Comparison of ENCODE assay signal across 1 cellular context in genomic region chr2:27446057-27446456, GRCh38.
TF ChIP-seq lines count a peak whose summit lies in the region.

No MANE protein-coding gene starts in this region.

TF ChIP-seq in SK-N-SH, 30 proteins besides CTCF, POLR2A, EP300 and RAD21:
- TF ChIP-seq TAF1 (IDR thresholded peaks at IDR 0.05; ENCODE audit: borderline replicate concordance, low read depth, low read length): no peak
- TF ChIP-seq POLR2AphosphoS5 (IDR thresholded peaks at IDR 0.05; ENCODE audit: low read depth, low read length): no peak
- no peak for TF ChIP-seq TEAD4 (IDR thresholded peaks at IDR 0.05; ENCODE audit: borderline replicate concordance, insufficient read depth)
- no peak for TF ChIP-seq MEF2A (IDR thresholded peaks at IDR 0.05; ENCODE audit: borderline replicate concordance, low read depth)
- TF ChIP-seq REST (IDR thresholded peaks at IDR 0.05; ENCODE audit: low read depth, low read length): no peak
- no peak for TF ChIP-seq FOXM1 (IDR thresholded peaks at IDR 0.05; ENCODE audit: low read depth)
- no peak for TF ChIP-seq SMC3 (IDR thresholded peaks at IDR 0.05; ENCODE audit: low read depth, low read length)
- TF ChIP-seq FOSL2 (IDR thresholded peaks at IDR 0.05; ENCODE audit: borderline replicate concordance, low read depth): no peak
- TF ChIP-seq GABPA (IDR thresholded peaks at IDR 0.05; ENCODE audit: low read depth): no peak
- no peak for TF ChIP-seq SIN3A (IDR thresholded peaks at IDR 0.05; ENCODE audit: borderline replicate concordance, low read depth, low read length)
